ENCODE assay signal across 8 cellular contexts in the genomic region with DNA sequence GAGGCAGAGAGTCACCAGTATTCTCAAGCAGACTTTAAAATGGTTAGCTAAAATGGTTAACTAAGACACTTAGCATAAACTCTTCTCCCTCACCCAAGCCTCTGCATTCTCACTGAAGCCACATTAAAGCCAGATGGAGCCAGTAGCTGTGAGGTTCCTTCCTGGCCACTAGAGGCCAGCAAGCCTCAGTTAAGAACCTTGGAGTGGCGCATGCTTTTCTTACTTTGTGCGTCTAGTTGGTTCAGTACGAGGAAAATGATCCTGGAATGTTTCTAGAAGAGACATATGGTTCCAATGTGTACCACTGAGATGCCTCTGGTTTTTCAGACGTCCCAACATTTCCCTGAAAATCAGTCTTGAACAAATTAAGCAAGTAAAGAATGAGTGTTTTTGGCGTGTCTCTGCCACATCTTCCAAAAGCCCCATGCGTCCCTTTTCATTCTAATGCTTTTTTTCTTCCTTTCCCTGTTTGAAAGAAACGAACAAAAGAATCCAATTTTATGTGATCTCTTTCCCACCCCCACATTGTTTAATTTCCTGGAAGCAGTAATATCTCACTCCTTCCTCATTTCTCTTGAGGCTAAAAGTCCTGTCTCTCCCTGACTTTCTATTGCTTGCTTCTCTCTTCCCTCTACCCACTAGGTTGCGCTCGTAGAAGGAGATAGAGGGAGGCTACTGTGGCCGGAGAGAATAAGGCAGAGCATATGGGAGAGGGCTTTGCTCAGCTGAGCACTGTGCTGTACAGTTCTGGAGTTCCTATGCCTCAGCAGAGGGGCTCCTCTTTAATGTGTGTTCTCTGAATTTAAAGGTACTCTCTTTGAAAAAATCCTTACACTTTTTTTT.
DNase-seq lines count a peak whose midpoint lies in the region; ATAC-seq and TF ChIP-seq lines count a peak whose summit lies in the region.

No MANE protein-coding gene starts in this region.

- peak; percentile 76 for TF ChIP-seq CTCF in AG09309 (IDR thresholded peaks at IDR 0.05; ENCODE audit: control insufficient read depth, insufficient read depth, low read depth, low read length, missing control alignments)
- peak; percentile 79 for TF ChIP-seq CTCF in GM13977 (IDR thresholded peaks at IDR 0.05; ENCODE audit: extremely low read depth, insufficient read depth, missing control alignments)
- peak; percentile 83 for TF ChIP-seq CTCF in NB4 (IDR thresholded peaks at IDR 0.05; ENCODE audit: low read depth, low read length)
- peak; percentile 65 for TF ChIP-seq CTCF in neural cell (IDR thresholded peaks at IDR 0.05; ENCODE audit: poor library complexity, severe bottlenecking)

- ATAC-seq in HG02759 (IDR thresholded peaks at IDR 0.05; ENCODE audit: unreplicated experiment) = peak; percentile 98

- H4K20me1 ChIP-seq in neural cell (ENCODE audit: insufficient read depth) = no peaks in the 10 kb centered on the region

- H3K9me3 ChIP-seq in neural cell (ENCODE audit: low read length) = no peaks in the 10 kb centered on the region

- H3K4me3 ChIP-seq in AG09309 (ENCODE audit: control insufficient read depth, low read depth, low read length) (no peak overlapping the region), NB4 (ENCODE audit: low read depth, low read length) (peak overlapping the region; percentile 32), neural cell (ENCODE audit: low read length) (no peak overlapping the region)

- in situ Hi-C loops in GM13977 (cut with MboI; ENCODE audit: low pct_unique_long_range_greater_than_20kb, low sequenced_read_pairs, unreplicated experiment) = no loop called here

- CTCF ChIA-PET in activated CD4-positive, alpha-beta T cell treated with anti-CD3 and anti-CD28 coated beads, Interleukin-2, amount 10 ng/mL, durations not matched to agents 7 days and 5 days (lab: Charles Lee) = interaction anchor here (0.6 kb wide), 1 partner anchor 31 kb away, joined by 3 read pairs; no protein-coding TSS in a partner anchor

- no peaks in the 10 kb centered on the region for H3K79me2 ChIP-seq in neural cell (replicated peaks; ENCODE audit: insufficient read depth, low read length)

- no peak overlapping the region for H3K27ac ChIP-seq in neural cell (ENCODE audit: low read length)

- H3F3A ChIP-seq in neural cell (ENCODE audit: insufficient read depth, low read length, poor library complexity, severe bottlenecking) = no peaks in the 10 kb centered on the region

- H3K27me3 ChIP-seq in neural cell (ENCODE audit: insufficient read depth, low read depth, low read length) = no peaks in the 10 kb centered on the region

- peaks cover 13% of the 10 kb centered on the region for H3K4me1 Mint-ChIP-seq in activated CD4-positive, alpha-beta T cell treated with anti-CD3 and anti-CD28 coated beads, Interleukin-2, amount 10 ng/mL, durations not matched to agents 7 days and 5 days

- H3K27ac Mint-ChIP-seq in activated CD4-positive, alpha-beta T cell treated with anti-CD3 and anti-CD28 coated beads, Interleukin-2, amount 10 ng/mL, durations not matched to agents 7 days and 5 days = no peak overlapping the region

- TF ChIP-seq POLR2A in NB4 (IDR thresholded peaks at IDR 0.05; ENCODE audit: extremely low read depth, insufficient read length) = no peak

- no peak overlapping the region for H2AFZ ChIP-seq in neural cell (ENCODE audit: low read depth, low read length)

- no peaks in the 10 kb centered on the region for H3K36me3 Mint-ChIP-seq in activated CD4-positive, alpha-beta T cell treated with anti-CD3 and anti-CD28 coated beads, Interleukin-2, amount 10 ng/mL, durations not matched to agents 7 days and 5 days (ENCODE audit: low read depth)

- TF ChIP-seq EP300 in neural cell (conservative IDR thresholded peaks at IDR 0.05; ENCODE audit: poor library complexity, severe bottlenecking) = no peak

- no peaks in the 10 kb centered on the region for H3K9me3 Mint-ChIP-seq in activated CD4-positive, alpha-beta T cell treated with anti-CD3 and anti-CD28 coated beads, Interleukin-2, amount 10 ng/mL, durations not matched to agents 7 days and 5 days

- peak overlapping the region; percentile 44 for H3K4me3 Mint-ChIP-seq in activated CD4-positive, alpha-beta T cell treated with anti-CD3 and anti-CD28 coated beads, Interleukin-2, amount 10 ng/mL, durations not matched to agents 7 days and 5 days

- H3K4me2 ChIP-seq in neural cell (ENCODE audit: low read length) = no peak overlapping the region

- H3K9me2 ChIP-seq in neural cell (ENCODE audit: insufficient read depth, low read length) = no peaks in the 10 kb centered on the region

- H3K36me3 ChIP-seq in neural cell (ENCODE audit: insufficient read depth, low read length) = no peaks in the 10 kb centered on the region

- DNase-seq in AG09309 (ENCODE audit: low read depth) (peak; percentile 11), GM13977 (ENCODE audit: low spot score) (peak; percentile 50), NB4 (ENCODE audit: low read depth) (peak; percentile 52), fibroblast of peridontal ligament (ENCODE audit: extremely low read depth) (peak; percentile 55), mesenteric fat pad (ENCODE audit: low spot score) (no peak)
- DNase-seq in activated CD4-positive, alpha-beta T cell treated with anti-CD3 and anti-CD28 coated beads, Interleukin-2, amount 10 ng/mL, durations not matched to agents 7 days and 5 days = peak; percentile 22

- H3K27me3 Mint-ChIP-seq in activated CD4-positive, alpha-beta T cell treated with anti-CD3 and anti-CD28 coated beads, Interleukin-2, amount 10 ng/mL, durations not matched to agents 7 days and 5 days = peaks cover 2% of the 10 kb centered on the region

- POLR2A ChIA-PET in activated CD4-positive, alpha-beta T cell treated with anti-CD3 and anti-CD28 coated beads, Interleukin-2, amount 10 ng/mL, durations not matched to agents 7 days and 5 days (lab: Charles Lee) = no interaction called here

- H3K9ac ChIP-seq in neural cell (ENCODE audit: low read length) = no peak overlapping the region

- peak; percentile 62 for TF ChIP-seq RAD21 in neural cell (conservative IDR thresholded peaks at IDR 0.05)

TF ChIP-seq in neural cell, 6 proteins besides CTCF, POLR2A, EP300 and RAD21:
- TF ChIP-seq TAF1 (IDR thresholded peaks at IDR 0.05; ENCODE audit: low read depth) (no peak), SMC3 (conservative IDR thresholded peaks at IDR 0.05; ENCODE audit: poor library complexity) (peak; percentile 58)
